Comparison of ENCODE assay signal across 11 cellular contexts in genomic region chr9:92482336-92482735, GRCh38. TPM values are rescaled to one million over a fixed set of nuclear protein-coding genes. Genes with fewer than 3 reads are reported as not detected.
DNase-seq lines count a peak whose midpoint lies in the region; ATAC-seq, FAIRE-seq and TF ChIP-seq lines count a peak whose summit lies in the region.
"Had no signal": no experiment of that assay in that cellular context is flagged by ENCODE, and none has a peak within 500 bp of the region (broad histone marks: within the 10 kb centered on the region; RNA-seq: fewer than 3 reads in every experiment).

ASPN (minus strand) TSS chr9:92482506.

- no peak within 1 kb of the TSS for H2AFZ ChIP-seq in ACC112 (ENCODE audit: low read length, unreplicated experiment)

- H3K4me3 ChIP-seq in ACC112 (ENCODE audit: low read depth, low read length) (peak within 1 kb of the TSS; percentile 52; the same call in 1 of the 2 replicates), SJSA1 (no peak within 1 kb of the TSS), fibroblast of the aortic adventitia (ENCODE audit: low read depth, low read length) (peak within 1 kb of the TSS; percentile 56), pancreas (no peak within 1 kb of the TSS)

- H3K27ac ChIP-seq in ACC112 (ENCODE audit: low read depth, low read length) (no peak within 1 kb of the TSS), SJSA1 (peak within 1 kb of the TSS; percentile 43), pancreas (no peak within 1 kb of the TSS)

- H3K27me3 ChIP-seq in ACC112 (ENCODE audit: insufficient read depth, low read length) (no peaks in the 10 kb centered on the region), SJSA1 (replicated peaks) (no peaks in the 10 kb centered on the region), pancreas (no peaks in the 10 kb centered on the region)

- no peaks in the 10 kb centered on the region for H3K36me3 ChIP-seq in ACC112 (ENCODE audit: insufficient read depth, low read length)
- H3K36me3 ChIP-seq in SJSA1, result no peaks in the 10 kb centered on the region
- no peaks in the 10 kb centered on the region for H3K36me3 ChIP-seq in pancreas

- WGBS in pancreas, 2 donors, result 82 to 85% methylated on average over 3 of the region's 3 CpGs

- H3K4me1 ChIP-seq in ACC112 (ENCODE audit: control insufficient read depth, insufficient read depth, low read length, unreplicated experiment) (peaks cover 38% of the 10 kb centered on the region), SJSA1 (replicated peaks) (peaks cover 31% of the 10 kb centered on the region), pancreas (peaks cover 0 to 4% (median 0%) of the 10 kb centered on the region in 3 donors)

- H3K9me3 ChIP-seq in SJSA1 (replicated peaks) (no peaks in the 10 kb centered on the region), pancreas (no peaks in the 10 kb centered on the region)

- TF ChIP-seq CTCF in fibroblast of the aortic adventitia (IDR thresholded peaks at IDR 0.05; ENCODE audit: insufficient read depth, low read length), result no peak
- no peak for TF ChIP-seq CTCF in pancreas (IDR thresholded peaks at IDR 0.05)

- no peak for DNase-seq in SJSA1 (ENCODE audit: low read depth in 1 of 2, low spot score in 2 of 2)
- peak; percentile 96 for DNase-seq in fibroblast of the aortic adventitia (ENCODE audit: low read depth)
- DNase-seq in pancreas, result no peak
- no peak for DNase-seq in EL
- no peak for DNase-seq in MV-4-11 (lab: John Stamatoyannopoulos, UW)
- DNase-seq in SW 1271 (lab: John Stamatoyannopoulos, UW), result no peak
- no peak for DNase-seq in NCI-H345 (lab: John Stamatoyannopoulos, UW)
- DNase-seq: NCI-H2227 treated with DMSO at 0.1 percent for 48 hours; stimulated activated naive CD4-positive, alpha-beta T cell treated with Interleukin-2 at 50 U/mL for 16 hours had no signal

- intact Hi-C loops in pancreas (cut with DNase I), result no loop called here

- peak; percentile 57 for FAIRE-seq in pancreas (lab: Jason Lieb, UNC)

- ATAC-seq in pancreas, result peak in 1 of 4 donors; percentile 45

- no peaks in the 10 kb centered on the region for H3K79me2 ChIP-seq in ACC112 (ENCODE audit: control insufficient read depth, insufficient read depth, low read length, unreplicated experiment)

RNA-seq across cellular contexts. Expression of gene ASPN, which starts in this region (rescaled TPM):
- not detected in 2 replicates for total RNA-seq in SJSA1 (2014; rRNA removed; shearing (Covaris generic))
- total RNA-seq in fibroblast of the aortic adventitia (ENCODE audit: low replicate concordance), result 14.6 and 65.8 TPM in 2 replicates
- total RNA-seq in pancreas, result 10 to 100 TPM in 1 of 6 donors, 1 to 10 TPM in 3, under 1 TPM in 2; 0.51 to 16.5 (median 2.4) TPM
- 1 to 10 TPM in 1 of 2 donors, under 1 TPM in 1; 0.53 to 2.3 TPM for polyA plus RNA-seq in pancreas
- total RNA-seq: activated CD8-positive, alpha-beta memory T cell treated with anti-CD3 and anti-CD28 coated beads for 36 hours had no signal

Comparison
In these comparisons a context has a peak if more than half of its experiments do, and no peak if none do; other contexts are left out.
1. H3K4me3 ChIP-seq: peak in ACC112 (single experiment) and fibroblast of the aortic adventitia (single experiment); none in SJSA1 (single experiment) and pancreas (0 of 4).